Comparison of ENCODE assay signal across 8 cellular contexts in genomic region chr17:48054238-48055185, GRCh38. TPM values are rescaled to one million over a fixed set of nuclear protein-coding genes. Genes with fewer than 3 reads are reported as not detected.
A peak's percentile ranks its signal among the peaks of the same experiment; 100 is the strongest.
DNase-seq lines count a peak whose midpoint lies in the region; ATAC-seq and TF ChIP-seq lines count a peak whose summit lies in the region.

No MANE protein-coding gene starts in this region.

- H3K9ac ChIP-seq in MM.1S (ENCODE audit: low read length) = no peak overlapping the region

- peaks cover 99% of the 10 kb centered on the region for H3K79me2 ChIP-seq in MM.1S (ENCODE audit: low read length)

- no peaks in the 10 kb centered on the region for H3K9me3 Mint-ChIP-seq in activated T-helper 17 cell treated with anti-CD3 and anti-CD28 coated beads, Interleukin-2, amount 50 U/mL, for 72 hours
- no peaks in the 10 kb centered on the region for H3K9me3 Mint-ChIP-seq in osteocyte (ENCODE audit: unreplicated experiment)

- H3F3A ChIP-seq in MM.1S (ENCODE audit: insufficient read depth, low read length) = peaks cover 9% of the 10 kb centered on the region; the same call in 1 of the 2 replicates

- peak overlapping the region; percentile 53; the same call in 1 of the 2 replicates for H3K27ac ChIP-seq in MM.1S (ENCODE audit: low read length)

- H3K4me2 ChIP-seq in MM.1S (ENCODE audit: low read depth, low read length) = peak overlapping the region; percentile 46; the same call in 1 of the 2 replicates

- no peaks in the 10 kb centered on the region for H4K20me1 ChIP-seq in MM.1S (ENCODE audit: insufficient read depth, low read length)

- peak overlapping the region; percentile 85 for H3K4me3 Mint-ChIP-seq in activated T-helper 17 cell treated with anti-CD3 and anti-CD28 coated beads, Interleukin-2, amount 50 U/mL, for 72 hours
- peak overlapping the region; percentile 93 for H3K4me3 Mint-ChIP-seq in osteocyte (ENCODE audit: unreplicated experiment)

- DNase-seq in AG20443 (ENCODE audit: low spot score) (peak; percentile 65), MM.1S (no peak), Right ventricle myocardium superior (peak; percentile 82), osteocyte (ENCODE audit: extremely low spot score, unreplicated experiment) (no peak), foreskin melanocyte (no peak)

- TF ChIP-seq CTCF in MM.1S (IDR thresholded peaks at IDR 0.05; ENCODE audit: low read length) = no peak
- no peak for TF ChIP-seq CTCF in osteocyte (IDR thresholded peaks at IDR 0.05)

- no peak overlapping the region for H2AFZ ChIP-seq in MM.1S (ENCODE audit: low read length)

- peak overlapping the region; percentile 97 for H3K27ac Mint-ChIP-seq in activated T-helper 17 cell treated with anti-CD3 and anti-CD28 coated beads, Interleukin-2, amount 50 U/mL, for 72 hours
- H3K27ac Mint-ChIP-seq in osteocyte (ENCODE audit: unreplicated experiment) = peak overlapping the region; percentile 100

- H3K36me3 Mint-ChIP-seq in activated T-helper 17 cell treated with anti-CD3 and anti-CD28 coated beads, Interleukin-2, amount 50 U/mL, for 72 hours (ENCODE audit: low read depth) = peaks cover 94% of the 10 kb centered on the region
- peaks cover 39% of the 10 kb centered on the region for H3K36me3 Mint-ChIP-seq in osteocyte (ENCODE audit: unreplicated experiment)

- no peaks in the 10 kb centered on the region for H3K9me3 ChIP-seq in MM.1S (replicated peaks; ENCODE audit: insufficient read depth, low read length)

- H3K27me3 ChIP-seq in MM.1S (replicated peaks; ENCODE audit: insufficient read depth, low read length) = no peaks in the 10 kb centered on the region

- no peaks in the 10 kb centered on the region for H3K9me2 ChIP-seq in MM.1S (replicated peaks; ENCODE audit: insufficient read depth, low read length)

- peaks cover 66% of the 10 kb centered on the region for H3K4me1 ChIP-seq in MM.1S (ENCODE audit: low read length)

- peaks cover 25% of the 10 kb centered on the region for H3K36me3 ChIP-seq in MM.1S (replicated peaks; ENCODE audit: insufficient read depth, low read length)

- no peaks in the 10 kb centered on the region for H3K27me3 Mint-ChIP-seq in activated T-helper 17 cell treated with anti-CD3 and anti-CD28 coated beads, Interleukin-2, amount 50 U/mL, for 72 hours
- no peaks in the 10 kb centered on the region for H3K27me3 Mint-ChIP-seq in osteocyte (ENCODE audit: unreplicated experiment)

- intact Hi-C loops in Right ventricle myocardium superior (cut with DNase I) = no loop called here

- no peak overlapping the region for H3K4me3 ChIP-seq in MM.1S (ENCODE audit: low read length)

- peaks cover 52% of the 10 kb centered on the region for H3K4me1 Mint-ChIP-seq in activated T-helper 17 cell treated with anti-CD3 and anti-CD28 coated beads, Interleukin-2, amount 50 U/mL, for 72 hours
- H3K4me1 Mint-ChIP-seq in osteocyte (ENCODE audit: unreplicated experiment) = peaks cover 70% of the 10 kb centered on the region

- no peak for ATAC-seq in activated T-helper 17 cell treated with anti-CD3 and anti-CD28 coated beads, Interleukin-2, amount 50 U/mL, for 72 hours (replicated peaks)
- peak; percentile 50 for ATAC-seq in Right ventricle myocardium superior (ENCODE audit: poor library complexity)
- no peak for ATAC-seq in HG02610 (IDR thresholded peaks at IDR 0.05; ENCODE audit: unreplicated experiment)
- ATAC-seq in HG03097 (IDR thresholded peaks at IDR 0.05; ENCODE audit: low FRiP score, unreplicated experiment) = no peak

RNA-seq across cellular contexts. Expression of gene NFE2L1, which starts 6.4 kb away (rescaled TPM):
- 10 to 100 TPM; 77.7 to 91.8 TPM for total RNA-seq in activated T-helper 17 cell treated with anti-CD3 and anti-CD28 coated beads, Interleukin-2, amount 50 U/mL, for 72 hours
- total RNA-seq in Right ventricle myocardium superior (911 TPM), osteocyte (250 and 278 TPM in 2 replicates)

RNA-seq across cellular contexts. Expression of gene COPZ2, which starts 16.9 kb away (rescaled TPM):
- total RNA-seq in activated T-helper 17 cell treated with anti-CD3 and anti-CD28 coated beads, Interleukin-2, amount 50 U/mL, for 72 hours = 1 to 10 TPM; 1.3 to 2.0 TPM
- total RNA-seq in Right ventricle myocardium superior = 49.2 TPM
- total RNA-seq in osteocyte = 49.4 and 53.4 TPM in 2 replicates

RNA-seq across cellular contexts. Expression of gene CBX1, which starts 46.8 kb away (rescaled TPM):
- total RNA-seq in activated T-helper 17 cell treated with anti-CD3 and anti-CD28 coated beads, Interleukin-2, amount 50 U/mL, for 72 hours = 10 to 100 TPM; 30.0 to 48.4 TPM
- total RNA-seq in Right ventricle myocardium superior (31.7 TPM), osteocyte (74.4 and 76.5 TPM in 2 replicates)

RNA-seq across cellular contexts. Expression of gene SNX11, which starts 53.1 kb away (rescaled TPM):
- 10 to 100 TPM; 22.8 to 24.7 TPM for total RNA-seq in activated T-helper 17 cell treated with anti-CD3 and anti-CD28 coated beads, Interleukin-2, amount 50 U/mL, for 72 hours
- total RNA-seq in Right ventricle myocardium superior (11.8 TPM), osteocyte (16.2 and 18.3 TPM in 2 replicates)

Comparison
In these comparisons a context has a peak if more than half of its experiments do, and no peak if none do; other contexts are left out.
1. DNase-seq: peak in AG20443 (single experiment) and Right ventricle myocardium superior (single experiment); none in MM.1S (single experiment), osteocyte (single experiment) and foreskin melanocyte (single experiment).
2. RNA of gene COPZ2, which starts 16.9 kb away (total RNA-seq): 49.4 to 53.4 TPM in osteocyte and 49.2 TPM in Right ventricle myocardium superior (single experiment); 1.3 to 2.0 TPM in activated T-helper 17 cell treated with anti-CD3 and anti-CD28 coated beads, Interleukin-2, amount 50 U/mL, for 72 hours; every median in the first group is over 10 times any median in the second.